ENCODE assay signal across 17 cellular contexts in the genomic region with DNA sequence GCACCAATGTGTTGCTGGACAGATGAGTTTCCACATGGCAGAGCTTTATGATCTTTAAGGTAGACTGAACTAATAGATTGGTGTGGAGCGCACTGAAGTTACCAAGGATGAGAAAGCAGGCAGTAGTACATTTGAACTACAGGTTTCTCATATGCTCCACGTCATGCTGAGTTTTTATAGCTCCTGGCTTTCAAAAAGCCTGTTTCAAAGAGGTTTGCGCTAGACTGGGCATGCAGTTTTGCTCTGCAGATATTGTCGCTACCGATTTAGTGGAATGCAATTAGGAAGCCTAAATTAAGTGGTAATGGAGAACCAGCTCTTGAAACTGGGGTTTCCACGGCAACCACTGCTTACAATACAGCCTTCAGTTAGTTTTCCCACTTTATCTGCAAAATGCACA.
A peak's percentile ranks its signal among the peaks of the same experiment; 100 is the strongest.
DNase-seq lines count a peak whose midpoint lies in the region; ATAC-seq and TF ChIP-seq lines count a peak whose summit lies in the region.
"Had no signal": no experiment of that assay in that cellular context is flagged by ENCODE, and none has a peak within 500 bp of the region (broad histone marks: within the 10 kb centered on the region; RNA-seq: fewer than 3 reads in every experiment).

No MANE protein-coding gene starts in this region.

- H3K27me3 Mint-ChIP-seq in GM23338 (ENCODE audit: insufficient read depth, low read depth, poor library complexity) (peaks cover 3% of the 10 kb centered on the region), endodermal cell (ENCODE audit: insufficient read depth) (no peaks in the 10 kb centered on the region)

- H3K79me2 ChIP-seq in GM23338 (replicated peaks; ENCODE audit: insufficient read depth) = no peaks in the 10 kb centered on the region

- H2AFZ ChIP-seq in GM23338 (no peak overlapping the region; the same call in 1 of the 2 replicates), neuron (ENCODE audit: low read depth, low read length) (peak overlapping the region; percentile 45)

- 75 to 91% methylated on average over 5 to 6 of the region's 6 CpGs for WGBS in endodermal cell (ENCODE audit: insufficient coverage in 1 of 2, insufficient read length in 1 of 2), 2 experiments

- ATAC-seq in GM23338 (no peak), GM19395 (IDR thresholded peaks at IDR 0.05; ENCODE audit: unreplicated experiment) (no peak), HG02610 (IDR thresholded peaks at IDR 0.05; ENCODE audit: unreplicated experiment) (no peak)
- ATAC-seq: left lung had no signal

- DNase-seq in GM23338 (ENCODE audit: low spot score) (peak; percentile 30), NCI-H345 treated with DMSO at 0.1 percent for 48 hours (lab: John Stamatoyannopoulos, UW; ENCODE audit: unreplicated experiment) (peak; percentile 77), endodermal cell (no peak), COLO668 (lab: John Stamatoyannopoulos, UW; ENCODE audit: unreplicated experiment) (no peak)
- DNase-seq in activated naive CD4-positive, alpha-beta T cell treated with Interleukin-2 at 50 U/mL for 16 hours = no peak
- DNase-seq: activated CD4-positive, alpha-beta T cell treated with anti-CD3 and anti-CD28 coated beads for 48 hours; activated CD8-positive, alpha-beta memory T cell treated with anti-CD3 and anti-CD28 coated beads, Interleukin-2, amount 50 U/mL, for 48 hours; activated naive CD4-positive, alpha-beta T cell; effector CD8-positive, alpha-beta T cell; left lung; naive B cell; NCI-H2029 treated with DMSO at 0.1 percent for 48 hours; SJCRH30; T1000 had no signal

- peaks cover 40% of the 10 kb centered on the region for H3K4me1 Mint-ChIP-seq in GM23338
- H3K4me1 Mint-ChIP-seq in endodermal cell = peaks cover 5% of the 10 kb centered on the region
- H3K4me1 Mint-ChIP-seq: naive B cell had no signal

- H3K9me3 ChIP-seq in endodermal cell (ENCODE audit: control insufficient read depth, low read length) = no peaks in the 10 kb centered on the region
- no peaks in the 10 kb centered on the region for H3K9me3 ChIP-seq in neuron (ENCODE audit: low read length)
- H3K9me3 ChIP-seq: left lung, SJCRH30 had no signal

- H3K9me3 Mint-ChIP-seq in GM23338 (no peaks in the 10 kb centered on the region), endodermal cell (no peaks in the 10 kb centered on the region)
- H3K9me3 Mint-ChIP-seq: naive B cell had no signal

- no peaks in the 10 kb centered on the region for H3K9me2 ChIP-seq in GM23338 (ENCODE audit: insufficient read depth)

- H3K27me3 ChIP-seq in GM23338 (ENCODE audit: insufficient read depth) = no peaks in the 10 kb centered on the region
- H3K27me3 ChIP-seq in endodermal cell (ENCODE audit: control insufficient read depth, insufficient read depth, low read length, poor library complexity, severe bottlenecking) = no peaks in the 10 kb centered on the region
- no peaks in the 10 kb centered on the region for H3K27me3 ChIP-seq in neuron (ENCODE audit: insufficient read depth, low read length)
- H3K27me3 ChIP-seq: left lung, SJCRH30 had no signal

- H3K4me2 ChIP-seq in GM23338 = no peak overlapping the region

- TF ChIP-seq CTCF in GM23338 (conservative IDR thresholded peaks at IDR 0.05; ENCODE audit: low read depth in 2 of 2) (no peak), endodermal cell (conservative IDR thresholded peaks at IDR 0.05) (no peak)

- H3K4me3 Mint-ChIP-seq in GM23338 (no peak overlapping the region), endodermal cell (no peak overlapping the region)
- H3K4me3 Mint-ChIP-seq: naive B cell had no signal

- H3K27ac ChIP-seq in GM23338 (ENCODE audit: low read depth) (no peak overlapping the region), endodermal cell (ENCODE audit: low read depth, low read length) (peak overlapping the region; percentile 78)
- H3K27ac ChIP-seq: left lung, SJCRH30 had no signal

- H3K4me1 ChIP-seq in GM23338 (ENCODE audit: insufficient read depth) (peaks cover 14% of the 10 kb centered on the region), endodermal cell (ENCODE audit: control insufficient read depth, insufficient read depth, low read length) (no peaks in the 10 kb centered on the region), neuron (ENCODE audit: insufficient read depth, low read length) (peaks cover 52% of the 10 kb centered on the region)
- H3K4me1 ChIP-seq: left lung, SJCRH30 had no signal

- H3K9ac ChIP-seq in endodermal cell (ENCODE audit: extremely low read depth, low read length, poor library complexity, severe bottlenecking) = no peak overlapping the region

- H3K27ac Mint-ChIP-seq in GM23338 = peak overlapping the region; percentile 30; the same call in 1 of the 2 replicates
- no peak overlapping the region for H3K27ac Mint-ChIP-seq in endodermal cell
- H3K27ac Mint-ChIP-seq: naive B cell had no signal

- no peaks in the 10 kb centered on the region for H4K20me1 ChIP-seq in GM23338 (replicated peaks; ENCODE audit: insufficient read depth)

- H3K36me3 Mint-ChIP-seq in GM23338 (ENCODE audit: low read depth) (no peaks in the 10 kb centered on the region), endodermal cell (ENCODE audit: low read depth) (no peaks in the 10 kb centered on the region)
- H3K36me3 Mint-ChIP-seq: naive B cell had no signal

- no peaks in the 10 kb centered on the region for H3F3A ChIP-seq in GM23338 (replicated peaks; ENCODE audit: low read depth)

- no peaks in the 10 kb centered on the region for H3K36me3 ChIP-seq in GM23338 (ENCODE audit: insufficient read depth)
- no peaks in the 10 kb centered on the region for H3K36me3 ChIP-seq in endodermal cell (ENCODE audit: control insufficient read depth, insufficient read depth, low read length)
- no peaks in the 10 kb centered on the region for H3K36me3 ChIP-seq in neuron (ENCODE audit: insufficient read depth, low read length)
- H3K36me3 ChIP-seq: left lung, SJCRH30 had no signal

- H3K4me3 ChIP-seq in GM23338 = no peak overlapping the region
- H3K4me3 ChIP-seq in endodermal cell (ENCODE audit: low read length) = no peak overlapping the region
- H3K4me3 ChIP-seq in neuron (ENCODE audit: low read length) = peak overlapping the region; percentile 29
- H3K4me3 ChIP-seq: left lung, SJCRH30 had no signal

TF ChIP-seq in GM23338, 12 proteins besides CTCF, POLR2A, EP300 and RAD21 (continues in another document):
- TF ChIP-seq, protein P1, sequence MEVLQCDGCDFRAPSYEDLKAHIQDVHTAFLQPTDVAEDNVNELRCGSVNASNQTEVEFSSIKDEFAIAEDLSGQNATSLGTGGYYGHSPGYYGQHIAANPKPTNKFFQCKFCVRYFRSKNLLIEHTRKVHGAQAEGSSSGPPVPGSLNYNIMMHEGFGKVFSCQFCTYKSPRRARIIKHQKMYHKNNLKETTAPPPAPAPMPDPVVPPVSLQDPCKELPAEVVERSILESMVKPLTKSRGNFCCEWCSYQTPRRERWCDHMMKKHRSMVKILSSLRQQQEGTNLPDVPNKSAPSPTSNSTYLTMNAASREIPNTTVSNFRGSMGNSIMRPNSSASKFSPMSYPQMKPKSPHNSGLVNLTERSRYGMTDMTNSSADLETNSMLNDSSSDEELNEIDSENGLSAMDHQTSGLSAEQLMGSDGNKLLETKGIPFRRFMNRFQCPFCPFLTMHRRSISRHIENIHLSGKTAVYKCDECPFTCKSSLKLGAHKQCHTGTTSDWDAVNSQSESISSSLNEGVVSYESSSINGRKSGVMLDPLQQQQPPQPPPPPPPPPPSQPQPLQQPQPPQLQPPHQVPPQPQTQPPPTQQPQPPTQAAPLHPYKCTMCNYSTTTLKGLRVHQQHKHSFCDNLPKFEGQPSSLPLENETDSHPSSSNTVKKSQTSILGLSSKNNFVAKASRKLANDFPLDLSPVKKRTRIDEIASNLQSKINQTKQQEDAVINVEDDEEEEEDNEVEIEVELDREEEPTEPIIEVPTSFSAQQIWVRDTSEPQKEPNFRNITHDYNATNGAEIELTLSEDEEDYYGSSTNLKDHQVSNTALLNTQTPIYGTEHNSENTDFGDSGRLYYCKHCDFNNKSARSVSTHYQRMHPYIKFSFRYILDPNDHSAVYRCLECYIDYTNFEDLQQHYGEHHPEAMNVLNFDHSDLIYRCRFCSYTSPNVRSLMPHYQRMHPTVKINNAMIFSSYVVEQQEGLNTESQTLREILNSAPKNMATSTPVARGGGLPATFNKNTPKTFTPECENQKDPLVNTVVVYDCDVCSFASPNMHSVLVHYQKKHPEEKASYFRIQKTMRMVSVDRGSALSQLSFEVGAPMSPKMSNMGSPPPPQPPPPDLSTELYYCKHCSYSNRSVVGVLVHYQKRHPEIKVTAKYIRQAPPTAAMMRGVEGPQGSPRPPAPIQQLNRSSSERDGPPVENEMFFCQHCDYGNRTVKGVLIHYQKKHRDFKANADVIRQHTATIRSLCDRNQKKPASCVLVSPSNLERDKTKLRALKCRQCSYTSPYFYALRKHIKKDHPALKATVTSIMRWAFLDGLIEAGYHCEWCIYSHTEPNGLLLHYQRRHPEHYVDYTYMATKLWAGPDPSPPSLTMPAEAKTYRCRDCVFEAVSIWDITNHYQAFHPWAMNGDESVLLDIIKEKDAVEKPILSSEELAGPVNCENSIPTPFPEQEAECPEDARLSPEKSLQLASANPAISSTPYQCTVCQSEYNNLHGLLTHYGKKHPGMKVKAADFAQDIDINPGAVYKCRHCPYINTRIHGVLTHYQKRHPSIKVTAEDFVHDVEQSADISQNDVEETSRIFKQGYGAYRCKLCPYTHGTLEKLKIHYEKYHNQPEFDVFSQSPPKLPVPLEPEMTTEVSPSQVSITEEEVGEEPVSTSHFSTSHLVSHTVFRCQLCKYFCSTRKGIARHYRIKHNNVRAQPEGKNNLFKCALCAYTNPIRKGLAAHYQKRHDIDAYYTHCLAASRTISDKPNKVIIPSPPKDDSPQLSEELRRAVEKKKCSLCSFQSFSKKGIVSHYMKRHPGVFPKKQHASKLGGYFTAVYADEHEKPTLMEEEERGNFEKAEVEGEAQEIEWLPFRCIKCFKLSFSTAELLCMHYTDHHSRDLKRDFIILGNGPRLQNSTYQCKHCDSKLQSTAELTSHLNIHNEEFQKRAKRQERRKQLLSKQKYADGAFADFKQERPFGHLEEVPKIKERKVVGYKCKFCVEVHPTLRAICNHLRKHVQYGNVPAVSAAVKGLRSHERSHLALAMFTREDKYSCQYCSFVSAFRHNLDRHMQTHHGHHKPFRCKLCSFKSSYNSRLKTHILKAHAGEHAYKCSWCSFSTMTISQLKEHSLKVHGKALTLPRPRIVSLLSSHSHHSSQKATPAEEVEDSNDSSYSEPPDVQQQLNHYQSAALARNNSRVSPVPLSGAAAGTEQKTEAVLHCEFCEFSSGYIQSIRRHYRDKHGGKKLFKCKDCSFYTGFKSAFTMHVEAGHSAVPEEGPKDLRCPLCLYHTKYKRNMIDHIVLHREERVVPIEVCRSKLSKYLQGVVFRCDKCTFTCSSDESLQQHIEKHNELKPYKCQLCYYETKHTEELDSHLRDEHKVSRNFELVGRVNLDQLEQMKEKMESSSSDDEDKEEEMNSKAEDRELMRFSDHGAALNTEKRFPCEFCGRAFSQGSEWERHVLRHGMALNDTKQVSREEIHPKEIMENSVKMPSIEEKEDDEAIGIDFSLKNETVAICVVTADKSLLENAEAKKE (CRISPR knock-in tag; IDR thresholded peaks at IDR 0.05) = no peak
- TF ChIP-seq EZH2phosphoT487 (IDR thresholded peaks at IDR 0.05; ENCODE audit: unreplicated experiment) = no peak
- no peak for TF ChIP-seq JUNB (IDR thresholded peaks at IDR 0.05; ENCODE audit: unreplicated experiment)

Comparison
In these comparisons a context has a peak if more than half of its experiments do, and no peak if none do; other contexts are left out.
1. DNase-seq: peak in GM23338 (single experiment) and NCI-H345 treated with DMSO at 0.1 percent for 48 hours (single experiment); none in endodermal cell (single experiment), activated naive CD4-positive, alpha-beta T cell treated with Interleukin-2 at 50 U/mL for 16 hours (single experiment) and COLO668 (single experiment).